In the genomic region with DNA sequence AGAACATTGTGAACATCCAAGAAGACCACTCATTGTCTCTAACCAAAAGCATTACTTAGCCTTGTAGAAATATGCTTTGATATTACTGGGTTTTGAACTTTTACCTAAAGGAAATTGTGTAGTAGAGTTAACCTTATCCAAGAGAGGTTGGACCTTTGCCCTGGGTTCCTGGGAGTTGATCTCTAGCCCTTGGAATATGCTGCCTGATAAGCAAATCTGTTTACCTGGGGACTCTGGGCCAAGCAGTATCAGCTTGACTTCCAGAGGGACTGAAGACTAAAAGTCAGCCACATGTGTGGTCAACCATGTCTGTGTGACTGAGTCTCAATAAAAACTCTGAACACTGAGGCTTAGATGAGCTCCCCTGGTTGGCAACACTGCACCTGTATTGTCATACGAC, we compare ENCODE assay signal across 34 cellular contexts.
"Had no signal": no experiment of that assay in that cellular context is flagged by ENCODE, and none has a peak within 500 bp of the region (broad histone marks: within the 10 kb centered on the region; RNA-seq: fewer than 3 reads in every experiment).

No MANE protein-coding gene starts in this region.

- H3K36me3 ChIP-seq: adrenal gland, breast epithelium had no signal

- H3K4me1 ChIP-seq: adrenal gland, body of pancreas, breast epithelium had no signal

- H3K27ac ChIP-seq: adrenal gland, body of pancreas, brain microvascular endothelial cell, breast epithelium, VCaP had no signal

- FAIRE-seq: astrocyte, TTC549 had no signal

- H3K27me3 ChIP-seq: adrenal gland, body of pancreas, brain microvascular endothelial cell, breast epithelium had no signal

- DNase-seq: activated B cell treated with CpG ODN at 0.5 μM for 24 hours; activated CD4-positive, alpha-beta memory T cell treated with anti-CD3 and anti-CD28 coated beads for 36 hours; activated CD4-positive, alpha-beta T cell treated with anti-CD3 and anti-CD28 coated beads for 4 hours; activated CD4-positive, alpha-beta T cell treated with anti-CD3 and anti-CD28 coated beads, Interleukin-2, amount 10 ng/mL, durations not matched to agents 24 days and 14 days; activated CD4-positive, alpha-beta T cell treated with anti-CD3 and anti-CD28 coated beads, Interleukin-2, amount 50 U/mL, for 1 hour; activated CD4-positive, alpha-beta T cell treated with anti-CD3 and anti-CD28 coated beads, Interleukin-2, amount 50 U/mL, for 4 hours; activated CD4-positive, CD25-positive, alpha-beta regulatory T cell treated with anti-CD3 and anti-CD28 coated beads, Interleukin-2, amount 50 U/mL, for 72 hours; activated CD8-positive, alpha-beta memory T cell treated with anti-CD3 and anti-CD28 coated beads, Interleukin-2, amount 50 U/mL, for 4 hours; activated CD8-positive, alpha-beta T cell treated with anti-CD3 and anti-CD28 coated beads for 36 hours; activated effector memory CD4-positive, alpha-beta T cell treated with anti-CD3 and anti-CD28 coated beads, Interleukin-2, amount 50 U/mL, for 16 hours; activated gamma-delta T cell treated with Interleukin-2 at 50 U/mL for 16 hours; activated naive CD4-positive, alpha-beta T cell; activated naive CD4-positive, alpha-beta T cell treated with anti-CD3 and anti-CD28 coated beads for 36 hours; activated naive CD4-positive, alpha-beta T cell treated with anti-CD3 and anti-CD28 coated beads, Interleukin-2, amount 50 U/mL, for 16 hours; activated naive CD8-positive, alpha-beta T cell treated with anti-CD3 and anti-CD28 coated beads for 36 hours; activated T-cell treated with anti-CD3 and anti-CD28 coated beads for 4 hours; activated T-cell treated with anti-CD3 and anti-CD28 coated beads, Interleukin-2, amount 50 U/mL, for 1 hour; activated T-cell treated with anti-CD3 and anti-CD28 coated beads, Interleukin-2, amount 50 U/mL, for 4 hours; activated T-cell treated with anti-CD3 and anti-CD28 coated beads, Interleukin-2, amount 50 U/mL, for 72 hours; adrenal gland; amniotic stem cell; aorta; body of pancreas; brain microvascular endothelial cell; central memory CD4-positive, alpha-beta T cell; T-helper 1 cell; T-helper 2 cell; T-helper 9 cell had no signal

- H3K9me3 ChIP-seq: adrenal gland, body of pancreas, breast epithelium had no signal

- ATAC-seq: activated CD8-positive, alpha-beta T cell treated with anti-CD3 and anti-CD28 coated beads for 36 hours; activated naive CD4-positive, alpha-beta T cell treated with anti-CD3 and anti-CD28 coated beads, Interleukin-2, amount 50 U/mL, for 72 hours; activated T-cell treated with anti-CD3 and anti-CD28 coated beads, Interleukin-2, amount 50 U/mL, for 4 hours; activated T-cell treated with anti-CD3 and anti-CD28 coated beads, Interleukin-2, amount 50 U/mL, for 72 hours; activated T-helper 17 cell treated with anti-CD3 and anti-CD28 coated beads, Interleukin-2, amount 50 U/mL, for 72 hours; body of pancreas had no signal

- H3K4me3 ChIP-seq: adrenal gland, body of pancreas, breast epithelium had no signal
